ENCODE assay signal across 1 cellular context in the genomic region with DNA sequence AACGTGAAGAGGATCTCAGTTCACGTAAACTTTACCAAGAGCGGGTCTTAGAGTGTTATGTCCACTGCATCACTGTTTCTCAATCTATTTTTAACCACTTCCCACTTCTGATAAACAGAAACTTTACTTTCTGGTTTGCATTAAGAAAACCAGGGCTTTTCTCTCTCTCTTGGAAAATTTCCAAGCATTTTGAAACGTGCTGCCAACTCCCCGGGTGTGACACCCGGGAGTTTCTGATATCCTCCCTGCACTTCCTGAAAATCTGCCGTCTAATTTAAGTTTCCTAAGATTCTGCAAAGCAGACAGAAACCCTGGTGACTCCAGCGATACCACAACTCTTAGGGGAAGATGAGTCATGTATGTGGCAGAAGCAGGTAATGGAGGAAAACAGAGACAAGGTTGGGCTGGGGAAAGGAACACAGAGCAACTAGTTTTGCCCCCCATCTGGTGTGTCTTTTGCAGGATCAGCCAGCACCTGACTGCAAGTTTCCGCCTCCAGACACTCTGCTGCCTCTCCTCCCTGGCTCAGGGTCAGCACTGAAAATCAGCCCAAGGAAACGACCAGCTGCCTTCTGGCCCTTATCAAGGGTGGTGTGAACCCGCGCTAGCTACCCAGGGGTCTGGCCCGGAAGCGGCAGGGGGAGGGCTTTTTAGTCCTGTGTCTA.
TF ChIP-seq lines count a peak whose summit lies in the region.

No MANE protein-coding gene starts in this region.

TF ChIP-seq in K562, 482 proteins besides CTCF, POLR2A, EP300 and RAD21 (continued from another document and continues in another):
- TF ChIP-seq, protein P1, sequence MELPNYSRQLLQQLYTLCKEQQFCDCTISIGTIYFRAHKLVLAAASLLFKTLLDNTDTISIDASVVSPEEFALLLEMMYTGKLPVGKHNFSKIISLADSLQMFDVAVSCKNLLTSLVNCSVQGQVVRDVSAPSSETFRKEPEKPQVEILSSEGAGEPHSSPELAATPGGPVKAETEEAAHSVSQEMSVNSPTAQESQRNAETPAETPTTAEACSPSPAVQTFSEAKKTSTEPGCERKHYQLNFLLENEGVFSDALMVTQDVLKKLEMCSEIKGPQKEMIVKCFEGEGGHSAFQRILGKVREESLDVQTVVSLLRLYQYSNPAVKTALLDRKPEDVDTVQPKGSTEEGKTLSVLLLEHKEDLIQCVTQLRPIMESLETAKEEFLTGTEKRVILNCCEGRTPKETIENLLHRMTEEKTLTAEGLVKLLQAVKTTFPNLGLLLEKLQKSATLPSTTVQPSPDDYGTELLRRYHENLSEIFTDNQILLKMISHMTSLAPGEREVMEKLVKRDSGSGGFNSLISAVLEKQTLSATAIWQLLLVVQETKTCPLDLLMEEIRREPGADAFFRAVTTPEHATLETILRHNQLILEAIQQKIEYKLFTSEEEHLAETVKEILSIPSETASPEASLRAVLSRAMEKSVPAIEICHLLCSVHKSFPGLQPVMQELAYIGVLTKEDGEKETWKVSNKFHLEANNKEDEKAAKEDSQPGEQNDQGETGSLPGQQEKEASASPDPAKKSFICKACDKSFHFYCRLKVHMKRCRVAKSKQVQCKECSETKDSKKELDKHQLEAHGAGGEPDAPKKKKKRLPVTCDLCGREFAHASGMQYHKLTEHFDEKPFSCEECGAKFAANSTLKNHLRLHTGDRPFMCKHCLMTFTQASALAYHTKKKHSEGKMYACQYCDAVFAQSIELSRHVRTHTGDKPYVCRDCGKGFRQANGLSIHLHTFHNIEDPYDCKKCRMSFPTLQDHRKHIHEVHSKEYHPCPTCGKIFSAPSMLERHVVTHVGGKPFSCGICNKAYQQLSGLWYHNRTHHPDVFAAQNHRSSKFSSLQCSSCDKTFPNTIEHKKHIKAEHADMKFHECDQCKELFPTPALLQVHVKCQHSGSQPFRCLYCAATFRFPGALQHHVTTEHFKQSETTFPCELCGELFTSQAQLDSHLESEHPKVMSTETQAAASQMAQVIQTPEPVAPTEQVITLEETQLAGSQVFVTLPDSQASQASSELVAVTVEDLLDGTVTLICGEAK (IDR thresholded peaks at IDR 0.05) = peak; percentile 18; the same call in 1 of the 2 replicates
- TF ChIP-seq, protein P1 (CRISPR knock-in tag; IDR thresholded peaks at IDR 0.05) = no peak
- no peak for TF ChIP-seq IFI16 (CRISPR knock-in tag; IDR thresholded peaks at IDR 0.05)
- no peak for TF ChIP-seq RB1 (IDR thresholded peaks at IDR 0.05; ENCODE audit: low read depth)
- TF ChIP-seq NRF1 (conservative IDR thresholded peaks at IDR 0.05 in 1 of 2, IDR thresholded peaks at IDR 0.05 in 1 of 2) = no peak
- TF ChIP-seq, protein P2, sequence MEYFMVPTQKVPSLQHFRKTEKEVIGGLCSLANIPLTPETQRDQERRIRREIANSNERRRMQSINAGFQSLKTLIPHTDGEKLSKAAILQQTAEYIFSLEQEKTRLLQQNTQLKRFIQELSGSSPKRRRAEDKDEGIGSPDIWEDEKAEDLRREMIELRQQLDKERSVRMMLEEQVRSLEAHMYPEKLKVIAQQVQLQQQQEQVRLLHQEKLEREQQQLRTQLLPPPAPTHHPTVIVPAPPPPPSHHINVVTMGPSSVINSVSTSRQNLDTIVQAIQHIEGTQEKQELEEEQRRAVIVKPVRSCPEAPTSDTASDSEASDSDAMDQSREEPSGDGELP (CRISPR knock-in tag; IDR thresholded peaks at IDR 0.05; ENCODE audit: borderline replicate concordance) = peak; percentile 30; the same call in 1 of the 2 replicates
- peak; percentile 75 for TF ChIP-seq SMARCE1 (IDR thresholded peaks at IDR 0.05)
- no peak for TF ChIP-seq TSC22D4 (tag; IDR thresholded peaks at IDR 0.05)
- peak; percentile 23; the same call in 1 of the 2 replicates for TF ChIP-seq SOX6 (IDR thresholded peaks at IDR 0.05)
- peak; percentile 35; the same call in 1 of the 2 replicates for TF ChIP-seq ZNF316 (IDR thresholded peaks at IDR 0.05)
- TF ChIP-seq HCFC1 (IDR thresholded peaks at IDR 0.05; ENCODE audit: low read depth, low read length) = no peak
- TF ChIP-seq SMAD4 (CRISPR knock-in tag; conservative IDR thresholded peaks at IDR 0.05) = no peak
- TF ChIP-seq, protein P3, sequence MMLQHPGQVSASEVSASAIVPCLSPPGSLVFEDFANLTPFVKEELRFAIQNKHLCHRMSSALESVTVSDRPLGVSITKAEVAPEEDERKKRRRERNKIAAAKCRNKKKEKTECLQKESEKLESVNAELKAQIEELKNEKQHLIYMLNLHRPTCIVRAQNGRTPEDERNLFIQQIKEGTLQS (IDR thresholded peaks at IDR 0.05) = peak; percentile 85
- TF ChIP-seq, protein P3 (CRISPR knock-in tag; conservative IDR thresholded peaks at IDR 0.05) = no peak
- peak; percentile 52; the same call in 1 of the 2 replicates for TF ChIP-seq ARID1B (IDR thresholded peaks at IDR 0.05)
- TF ChIP-seq NFIC (IDR thresholded peaks at IDR 0.05) = peak; percentile 71
- peak; percentile 21; the same call in 1 of the 2 replicates for TF ChIP-seq CTBP1 (IDR thresholded peaks at IDR 0.05; ENCODE audit: borderline replicate concordance)
- TF ChIP-seq C11orf30 (IDR thresholded peaks at IDR 0.05; ENCODE audit: low read depth) = peak; percentile 51
- peak; percentile 58 for TF ChIP-seq MEF2D (tag; conservative IDR thresholded peaks at IDR 0.05; ENCODE audit: low read depth)
- TF ChIP-seq BHLHE40 (IDR thresholded peaks at IDR 0.05; ENCODE audit: low read length) = peak; percentile 86
- TF ChIP-seq ZNF764 (CRISPR knock-in tag; IDR thresholded peaks at IDR 0.05; ENCODE audit: low read depth) = no peak
- no peak for TF ChIP-seq SMAD2 (IDR thresholded peaks at IDR 0.05; ENCODE audit: low read depth, low read length)
- TF ChIP-seq ZNF586 (CRISPR knock-in tag; conservative IDR thresholded peaks at IDR 0.05) = no peak
- TF ChIP-seq TCF3 (CRISPR knock-in tag; IDR thresholded peaks at IDR 0.05) = peak; percentile 27; the same call in 1 of the 2 replicates
- 0 out of 2 replicates have a peak, but pooled peaks have one; percentile 39 for TF ChIP-seq ELF1 (tag; IDR thresholded peaks at IDR 0.05)
- TF ChIP-seq, protein P4, sequence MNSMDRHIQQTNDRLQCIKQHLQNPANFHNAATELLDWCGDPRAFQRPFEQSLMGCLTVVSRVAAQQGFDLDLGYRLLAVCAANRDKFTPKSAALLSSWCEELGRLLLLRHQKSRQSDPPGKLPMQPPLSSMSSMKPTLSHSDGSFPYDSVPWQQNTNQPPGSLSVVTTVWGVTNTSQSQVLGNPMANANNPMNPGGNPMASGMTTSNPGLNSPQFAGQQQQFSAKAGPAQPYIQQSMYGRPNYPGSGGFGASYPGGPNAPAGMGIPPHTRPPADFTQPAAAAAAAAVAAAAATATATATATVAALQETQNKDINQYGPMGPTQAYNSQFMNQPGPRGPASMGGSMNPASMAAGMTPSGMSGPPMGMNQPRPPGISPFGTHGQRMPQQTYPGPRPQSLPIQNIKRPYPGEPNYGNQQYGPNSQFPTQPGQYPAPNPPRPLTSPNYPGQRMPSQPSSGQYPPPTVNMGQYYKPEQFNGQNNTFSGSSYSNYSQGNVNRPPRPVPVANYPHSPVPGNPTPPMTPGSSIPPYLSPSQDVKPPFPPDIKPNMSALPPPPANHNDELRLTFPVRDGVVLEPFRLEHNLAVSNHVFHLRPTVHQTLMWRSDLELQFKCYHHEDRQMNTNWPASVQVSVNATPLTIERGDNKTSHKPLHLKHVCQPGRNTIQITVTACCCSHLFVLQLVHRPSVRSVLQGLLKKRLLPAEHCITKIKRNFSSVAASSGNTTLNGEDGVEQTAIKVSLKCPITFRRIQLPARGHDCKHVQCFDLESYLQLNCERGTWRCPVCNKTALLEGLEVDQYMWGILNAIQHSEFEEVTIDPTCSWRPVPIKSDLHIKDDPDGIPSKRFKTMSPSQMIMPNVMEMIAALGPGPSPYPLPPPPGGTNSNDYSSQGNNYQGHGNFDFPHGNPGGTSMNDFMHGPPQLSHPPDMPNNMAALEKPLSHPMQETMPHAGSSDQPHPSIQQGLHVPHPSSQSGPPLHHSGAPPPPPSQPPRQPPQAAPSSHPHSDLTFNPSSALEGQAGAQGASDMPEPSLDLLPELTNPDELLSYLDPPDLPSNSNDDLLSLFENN (IDR thresholded peaks at IDR 0.05; ENCODE audit: low read depth in 2 of 2, low read length in 2 of 2) = no peak
- TF ChIP-seq NR4A1 (CRISPR knock-in tag; IDR thresholded peaks at IDR 0.05) = no peak
- no peak for TF ChIP-seq NR4A1 (tag; IDR thresholded peaks at IDR 0.05)
- TF ChIP-seq CBFA2T3 (IDR thresholded peaks at IDR 0.05) = peak; percentile 25; the same call in 1 of the 2 replicates
- no peak for TF ChIP-seq ZNF507 (tag; conservative IDR thresholded peaks at IDR 0.05)
- peak; percentile 85 for TF ChIP-seq SPI1 (IDR thresholded peaks at IDR 0.05; ENCODE audit: borderline replicate concordance, low read depth, low read length)
- TF ChIP-seq, protein P5, sequence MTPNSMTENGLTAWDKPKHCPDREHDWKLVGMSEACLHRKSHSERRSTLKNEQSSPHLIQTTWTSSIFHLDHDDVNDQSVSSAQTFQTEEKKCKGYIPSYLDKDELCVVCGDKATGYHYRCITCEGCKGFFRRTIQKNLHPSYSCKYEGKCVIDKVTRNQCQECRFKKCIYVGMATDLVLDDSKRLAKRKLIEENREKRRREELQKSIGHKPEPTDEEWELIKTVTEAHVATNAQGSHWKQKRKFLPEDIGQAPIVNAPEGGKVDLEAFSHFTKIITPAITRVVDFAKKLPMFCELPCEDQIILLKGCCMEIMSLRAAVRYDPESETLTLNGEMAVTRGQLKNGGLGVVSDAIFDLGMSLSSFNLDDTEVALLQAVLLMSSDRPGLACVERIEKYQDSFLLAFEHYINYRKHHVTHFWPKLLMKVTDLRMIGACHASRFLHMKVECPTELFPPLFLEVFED (CRISPR knock-in tag; conservative IDR thresholded peaks at IDR 0.05) = no peak
- no peak for TF ChIP-seq CEBPG (CRISPR knock-in tag; IDR thresholded peaks at IDR 0.05)
- TF ChIP-seq CEBPG (tag; conservative IDR thresholded peaks at IDR 0.05 in 1 of 2, IDR thresholded peaks at IDR 0.05 in 1 of 2) = 0 out of 4 replicates have a peak, but pooled peaks of 1 of the 2 experiments have one; percentile 15
- TF ChIP-seq BRCA1 (IDR thresholded peaks at IDR 0.05) = no peak
- TF ChIP-seq BRCA1 (CRISPR knock-in tag; IDR thresholded peaks at IDR 0.05) = no peak
- TF ChIP-seq TBL1XR1 (IDR thresholded peaks at IDR 0.05; ENCODE audit: low read length in 2 of 2) = peak in 1 of 2 experiments; percentile 10; a peak in 1 of 4 replicates
- TF ChIP-seq FOSL1 (tag; conservative IDR thresholded peaks at IDR 0.05) = peak; percentile 85
- 0 out of 2 replicates have a peak, but pooled peaks have one; percentile 23 for TF ChIP-seq MAFK (IDR thresholded peaks at IDR 0.05; ENCODE audit: low read length)
- peak; percentile 19; the same call in 1 of the 2 replicates for TF ChIP-seq MAFF (IDR thresholded peaks at IDR 0.05; ENCODE audit: low read length)
- TF ChIP-seq OTX1 (CRISPR knock-in tag; IDR thresholded peaks at IDR 0.05) = no peak
- TF ChIP-seq ZFP36 (IDR thresholded peaks at IDR 0.05; ENCODE audit: low read depth, low read length, partially characterized antibody) = peak; percentile 22
- no peak for TF ChIP-seq TBP (optimal IDR thresholded peaks at IDR 0.05; ENCODE audit: low read depth, low read length)
- TF ChIP-seq MTA1 (IDR thresholded peaks at IDR 0.05; ENCODE audit: borderline replicate concordance) = peak; percentile 36; the same call in 1 of the 2 replicates
- peak; percentile 74; the same call in 1 of the 2 replicates for TF ChIP-seq JUN (IDR thresholded peaks at IDR 0.05; ENCODE audit: borderline replicate concordance, low read depth, low read length)
- TF ChIP-seq JUN (CRISPR knock-in tag; IDR thresholded peaks at IDR 0.05; ENCODE audit: borderline replicate concordance) = no peak
- TF ChIP-seq ZNF239 (CRISPR knock-in tag; IDR thresholded peaks at IDR 0.05) = no peak
- TF ChIP-seq, protein P6, sequence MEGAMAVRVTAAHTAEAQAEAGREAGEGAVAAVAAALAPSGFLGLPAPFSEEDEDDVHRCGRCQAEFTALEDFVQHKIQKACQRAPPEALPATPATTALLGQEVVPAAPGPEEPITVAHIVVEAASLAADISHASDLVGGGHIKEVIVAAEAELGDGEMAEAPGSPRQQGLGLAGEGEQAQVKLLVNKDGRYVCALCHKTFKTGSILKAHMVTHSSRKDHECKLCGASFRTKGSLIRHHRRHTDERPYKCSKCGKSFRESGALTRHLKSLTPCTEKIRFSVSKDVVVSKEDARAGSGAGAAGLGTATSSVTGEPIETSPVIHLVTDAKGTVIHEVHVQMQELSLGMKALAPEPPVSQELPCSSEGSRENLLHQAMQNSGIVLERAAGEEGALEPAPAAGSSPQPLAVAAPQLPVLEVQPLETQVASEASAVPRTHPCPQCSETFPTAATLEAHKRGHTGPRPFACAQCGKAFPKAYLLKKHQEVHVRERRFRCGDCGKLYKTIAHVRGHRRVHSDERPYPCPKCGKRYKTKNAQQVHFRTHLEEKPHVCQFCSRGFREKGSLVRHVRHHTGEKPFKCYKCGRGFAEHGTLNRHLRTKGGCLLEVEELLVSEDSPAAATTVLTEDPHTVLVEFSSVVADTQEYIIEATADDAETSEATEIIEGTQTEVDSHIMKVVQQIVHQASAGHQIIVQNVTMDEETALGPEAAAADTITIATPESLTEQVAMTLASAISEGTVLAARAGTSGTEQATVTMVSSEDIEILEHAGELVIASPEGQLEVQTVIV (CRISPR knock-in tag; IDR thresholded peaks at IDR 0.05; ENCODE audit: borderline replicate concordance) = no peak
- TF ChIP-seq BDP1 (IDR thresholded peaks at IDR 0.05; ENCODE audit: insufficient read depth, insufficient read length) = no peak
- no peak for TF ChIP-seq ZNF699 (CRISPR knock-in tag; IDR thresholded peaks at IDR 0.05; ENCODE audit: insufficient replicate concordance)
